In the genomic region with DNA sequence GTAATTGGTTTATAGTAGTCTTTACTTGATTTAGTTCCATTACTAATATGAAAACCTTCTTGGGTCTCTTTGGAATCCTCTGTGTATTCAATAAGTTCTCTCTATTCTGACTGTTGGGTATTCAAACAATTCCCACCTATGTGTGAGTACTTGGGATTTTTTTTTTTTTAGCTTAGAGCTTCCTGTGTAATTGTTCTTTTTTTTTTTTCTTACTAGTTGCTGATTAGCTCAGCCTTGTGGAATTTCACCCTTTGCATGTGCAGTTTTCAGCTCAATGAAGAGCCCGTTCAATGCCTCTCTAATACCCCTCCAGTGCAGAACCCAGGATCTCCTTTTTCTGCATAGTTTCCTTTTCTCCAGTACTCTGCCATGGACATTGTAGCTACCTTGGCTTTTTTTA, we compare ENCODE assay signal across 1 cellular context.
TF ChIP-seq lines count a peak whose summit lies in the region.

No MANE protein-coding gene starts in this region.

TF ChIP-seq in H1, 55 proteins besides CTCF, POLR2A, EP300 and RAD21:
- TF ChIP-seq HDAC2 (IDR thresholded peaks at IDR 0.05; ENCODE audit: borderline replicate concordance in 1 of 2, low read depth in 2 of 2, low read length in 2 of 2) (no peak), JUN (IDR thresholded peaks at IDR 0.05; ENCODE audit: low read depth, low read length) (0 out of 2 replicates have a peak, but pooled peaks have one; percentile 3), JUND (IDR thresholded peaks at IDR 0.05; ENCODE audit: low read length) (0 out of 2 replicates have a peak, but pooled peaks have one; percentile 15)
